Comparison of ENCODE assay signal across 13 cellular contexts in genomic region chr14:80658733-80659132, GRCh38.
DNase-seq lines count a peak whose midpoint lies in the region; ATAC-seq and TF ChIP-seq lines count a peak whose summit lies in the region.
"Had no signal": no experiment of that assay in that cellular context is flagged by ENCODE, and none has a peak within 500 bp of the region (broad histone marks: within the 10 kb centered on the region; RNA-seq: fewer than 3 reads in every experiment).

No MANE protein-coding gene starts in this region.

- TF ChIP-seq CTCF in osteoblast (IDR thresholded peaks at IDR 0.05; ENCODE audit: extremely low read depth, low read depth, low read length) (no peak), adrenal gland (IDR thresholded peaks at IDR 0.05) (no peak)

- H3K27me3 ChIP-seq in osteoblast (ENCODE audit: insufficient read depth, low read length) (no peaks in the 10 kb centered on the region), adrenal gland (no peaks in the 10 kb centered on the region)

- H3K4me1 Mint-ChIP-seq in activated T-cell treated with anti-CD3 and anti-CD28 coated beads, Interleukin-2, amount 50 U/mL, for 72 hours (ENCODE audit: low read depth) = no peaks in the 10 kb centered on the region

- ATAC-seq in GM21515 (IDR thresholded peaks at IDR 0.05; ENCODE audit: unreplicated experiment) = no peak
- ATAC-seq in activated T-cell treated with anti-CD3 and anti-CD28 coated beads, Interleukin-2, amount 50 U/mL, for 72 hours (replicated peaks in 1 of 2) = no peak
- ATAC-seq: GM12878 had no signal

- H3K36me3 Mint-ChIP-seq in activated T-cell treated with anti-CD3 and anti-CD28 coated beads, Interleukin-2, amount 50 U/mL, for 72 hours (ENCODE audit: insufficient read depth in 2 of 2) = peaks cover 2 to 4% of the 10 kb centered on the region in 2 donors

- H3K27ac ChIP-seq in osteoblast (ENCODE audit: low read depth, low read length) (no peak overlapping the region), adrenal gland (no peak overlapping the region)
- H3K27ac ChIP-seq: PC-9 had no signal

- H3K4me2 ChIP-seq in osteoblast (ENCODE audit: insufficient read depth, low read length) = no peak overlapping the region
- H3K4me2 ChIP-seq: PC-9 had no signal

- no peaks in the 10 kb centered on the region for H3K36me3 ChIP-seq in osteoblast (ENCODE audit: insufficient read depth, low read length)
- no peaks in the 10 kb centered on the region for H3K36me3 ChIP-seq in adrenal gland (replicated peaks in 1 of 2)

- DNase-seq in Ammon's horn (ENCODE audit: low spot score) (peak; percentile 80), SK-MEL-5 (ENCODE audit: low read depth, low spot score) (peak; percentile 85), hippocampal formation (lab: John Stamatoyannopoulos, UW) (peak; percentile 9 to 79), osteoblast (ENCODE audit: insufficient read length, low spot score, missing footprints) (no peak), NCI-H82 treated with DMSO at 0.1 percent for 48 hours (lab: John Stamatoyannopoulos, UW; ENCODE audit: unreplicated experiment) (no peak), adrenal gland (no peak)
- no peak for DNase-seq in activated T-cell treated with anti-CD3 and anti-CD28 coated beads, Interleukin-2, amount 50 U/mL, for 72 hours
- DNase-seq: DMS153, KBM-7, NCI-H1092, PC-9 had no signal

- WGBS in adrenal gland, 4 donors = 67 to 85% (median 85%) methylated on average over 1 of the region's 1 CpG

- in situ Hi-C loops in SK-MEL-5 (cut with HindIII; ENCODE audit: low pct_unique_long_range_greater_than_20kb, low sequenced_read_pairs) = no loop called here

- intact Hi-C loops in adrenal gland (cut with DNase I) = no loop called here

- peaks cover 0 to 2% of the 10 kb centered on the region in 2 donors for H3K9me3 Mint-ChIP-seq in activated T-cell treated with anti-CD3 and anti-CD28 coated beads, Interleukin-2, amount 50 U/mL, for 72 hours

- no peaks in the 10 kb centered on the region for H4K20me1 ChIP-seq in osteoblast (ENCODE audit: insufficient read depth, low read length)

- H3K4me3 Mint-ChIP-seq in activated T-cell treated with anti-CD3 and anti-CD28 coated beads, Interleukin-2, amount 50 U/mL, for 72 hours = no peak overlapping the region

- H2AFZ ChIP-seq in osteoblast (ENCODE audit: low read length) = peak overlapping the region; percentile 34
- H2AFZ ChIP-seq: PC-9 had no signal

- H3K27me3 Mint-ChIP-seq in activated T-cell treated with anti-CD3 and anti-CD28 coated beads, Interleukin-2, amount 50 U/mL, for 72 hours (ENCODE audit: low read depth) = no peaks in the 10 kb centered on the region

- TF ChIP-seq POLR2A in adrenal gland (IDR thresholded peaks at IDR 0.05) = no peak

- H3K4me1 ChIP-seq in osteoblast (ENCODE audit: insufficient read depth, low read length) (no peaks in the 10 kb centered on the region), adrenal gland (replicated peaks in 1 of 2) (no peaks in the 10 kb centered on the region)

- H3K79me2 ChIP-seq in osteoblast (ENCODE audit: insufficient read depth, low read length) = no peaks in the 10 kb centered on the region

- H3K9me3 ChIP-seq in osteoblast (ENCODE audit: low read depth, low read length) = no peaks in the 10 kb centered on the region
- no peaks in the 10 kb centered on the region for H3K9me3 ChIP-seq in adrenal gland (replicated peaks in 1 of 3)

- H3K27ac Mint-ChIP-seq in activated T-cell treated with anti-CD3 and anti-CD28 coated beads, Interleukin-2, amount 50 U/mL, for 72 hours = no peak overlapping the region

- H3K4me3 ChIP-seq in osteoblast (ENCODE audit: insufficient read depth, low read length) (no peak overlapping the region), adrenal gland (no peak overlapping the region)
- H3K4me3 ChIP-seq: GM12878, PC-9 had no signal

Comparison
In these comparisons a context has a peak if more than half of its experiments do, and no peak if none do; other contexts are left out.
1. DNase-seq: peak in Ammon's horn (single experiment), SK-MEL-5 (single experiment) and hippocampal formation (2 of 2); none in osteoblast (single experiment), activated T-cell treated with anti-CD3 and anti-CD28 coated beads, Interleukin-2, amount 50 U/mL, for 72 hours (0 of 2), NCI-H82 treated with DMSO at 0.1 percent for 48 hours (single experiment) and adrenal gland (0 of 7).